In genomic region chr7:141976524-141977245, GRCh38 we compare ENCODE assay signal across 9 cellular contexts. TPM values are rescaled to one million over a fixed set of nuclear protein-coding genes. Genes with fewer than 3 reads are reported as not detected.
DNase-seq lines count a peak whose midpoint lies in the region; ATAC-seq and TF ChIP-seq lines count a peak whose summit lies in the region.
"Had no signal": no experiment of that assay in that cellular context is flagged by ENCODE, and none has a peak within 500 bp of the region (broad histone marks: within the 10 kb centered on the region; RNA-seq: fewer than 3 reads in every experiment).

No MANE protein-coding gene starts in this region.

- H3K27ac Mint-ChIP-seq in GM23338 (no peak overlapping the region), mesothelial cell of epicardium (no peak overlapping the region)
- no peak overlapping the region for H3K27ac Mint-ChIP-seq in activated naive CD8-positive, alpha-beta T cell

- H3K4me3 Mint-ChIP-seq in GM23338, result peak overlapping the region; percentile 12; the same call in 1 of the 3 replicates
- H3K4me3 Mint-ChIP-seq in activated naive CD8-positive, alpha-beta T cell, result peak overlapping the region; percentile 65
- peak overlapping the region; percentile 67 for H3K4me3 Mint-ChIP-seq in mesothelial cell of epicardium

- in situ Hi-C loops in GM13977 (cut with MboI; ENCODE audit: low pct_unique_long_range_greater_than_20kb, low sequenced_read_pairs, unreplicated experiment), result no loop called here

- no peaks in the 10 kb centered on the region for H3K4me1 ChIP-seq in GM23338 (ENCODE audit: insufficient read depth)

- peak; percentile 78 for TF ChIP-seq CTCF in C4-2B (conservative IDR thresholded peaks at IDR 0.05)
- no peak for TF ChIP-seq CTCF in GM23338 (conservative IDR thresholded peaks at IDR 0.05; ENCODE audit: low read depth in 2 of 2)
- no peak for TF ChIP-seq CTCF in mesothelial cell of epicardium (IDR thresholded peaks at IDR 0.05; ENCODE audit: unreplicated experiment)
- no peak for TF ChIP-seq CTCF in GM13977 (IDR thresholded peaks at IDR 0.05; ENCODE audit: extremely low read depth, insufficient read depth, missing control alignments)

- H3K27me3 ChIP-seq in GM23338 (ENCODE audit: insufficient read depth), result no peaks in the 10 kb centered on the region

- H3K4me3 ChIP-seq in GM23338, result peak overlapping the region; percentile 15; the same call in 1 of the 2 replicates

- H3F3A ChIP-seq in GM23338 (replicated peaks; ENCODE audit: low read depth), result no peaks in the 10 kb centered on the region

- H3K9me3 Mint-ChIP-seq in GM23338 (peaks cover 7% of the 10 kb centered on the region; the same call in 2 of the 3 replicates), mesothelial cell of epicardium (no peaks in the 10 kb centered on the region)
- H3K9me3 Mint-ChIP-seq in activated naive CD8-positive, alpha-beta T cell (ENCODE audit: low read depth), result peaks cover 4% of the 10 kb centered on the region

- H3K36me3 Mint-ChIP-seq in GM23338 (ENCODE audit: low read depth) (no peaks in the 10 kb centered on the region), mesothelial cell of epicardium (no peaks in the 10 kb centered on the region)
- peaks cover 2% of the 10 kb centered on the region for H3K36me3 Mint-ChIP-seq in activated naive CD8-positive, alpha-beta T cell

- no peaks in the 10 kb centered on the region for H3K36me3 ChIP-seq in GM23338 (ENCODE audit: insufficient read depth)

- no peaks in the 10 kb centered on the region for H3K79me2 ChIP-seq in GM23338 (replicated peaks; ENCODE audit: insufficient read depth)

- no peak overlapping the region; the same call in 1 of the 2 replicates for H3K4me2 ChIP-seq in GM23338

- ATAC-seq in GM23338 (peak; percentile 32), HG02870 (IDR thresholded peaks at IDR 0.05; ENCODE audit: unreplicated experiment) (no peak), HG02642 (IDR thresholded peaks at IDR 0.05; ENCODE audit: poor library complexity, unreplicated experiment) (no peak)

- H4K20me1 ChIP-seq in GM23338 (replicated peaks; ENCODE audit: insufficient read depth), result no peaks in the 10 kb centered on the region

- peak overlapping the region; percentile 9; the same call in 1 of the 2 replicates for H2AFZ ChIP-seq in GM23338

- H3K4me1 Mint-ChIP-seq in GM23338 (peaks cover 6% of the 10 kb centered on the region; the same call in 2 of the 3 replicates), mesothelial cell of epicardium (peaks cover 3% of the 10 kb centered on the region)
- peaks cover 20% of the 10 kb centered on the region for H3K4me1 Mint-ChIP-seq in activated naive CD8-positive, alpha-beta T cell (ENCODE audit: low read depth)

- H3K27ac ChIP-seq in C4-2B, result no peak overlapping the region
- H3K27ac ChIP-seq in GM23338 (ENCODE audit: low read depth), result no peak overlapping the region

- H3K27me3 Mint-ChIP-seq in GM23338 (ENCODE audit: insufficient read depth, low read depth, poor library complexity), result peaks cover 5% of the 10 kb centered on the region
- no peaks in the 10 kb centered on the region for H3K27me3 Mint-ChIP-seq in activated naive CD8-positive, alpha-beta T cell
- H3K27me3 Mint-ChIP-seq in mesothelial cell of epicardium (ENCODE audit: low read depth), result peaks cover 20% of the 10 kb centered on the region

- DNase-seq in GM23338 (ENCODE audit: low spot score) (no peak), mesothelial cell of epicardium (ENCODE audit: low spot score in 2 of 2, unreplicated experiment in 2 of 2) (no peak), GM13977 (ENCODE audit: low spot score) (no peak), mesenteric fat pad (ENCODE audit: low spot score) (no peak)

- H3K9me2 ChIP-seq in GM23338 (ENCODE audit: insufficient read depth), result no peaks in the 10 kb centered on the region

TF ChIP-seq in GM23338, 12 proteins besides CTCF, POLR2A, EP300 and RAD21 (continues in another document):
- no peak for TF ChIP-seq ZNF331 (CRISPR knock-in tag; IDR thresholded peaks at IDR 0.05; ENCODE audit: low read depth)
- no peak for TF ChIP-seq EZH2phosphoT487 (IDR thresholded peaks at IDR 0.05; ENCODE audit: unreplicated experiment)
- no peak for TF ChIP-seq NANOG (IDR thresholded peaks at IDR 0.05; ENCODE audit: borderline replicate concordance)
- TF ChIP-seq POLR2AphosphoS5 (IDR thresholded peaks at IDR 0.05; ENCODE audit: low read depth), result no peak
- TF ChIP-seq CREB1 (CRISPR knock-in tag; IDR thresholded peaks at IDR 0.05; ENCODE audit: low read depth), result no peak
- no peak for TF ChIP-seq STAT1 (IDR thresholded peaks at IDR 0.05; ENCODE audit: unreplicated experiment)
- no peak for TF ChIP-seq REST (IDR thresholded peaks at IDR 0.05; ENCODE audit: unreplicated experiment)
- TF ChIP-seq ETS1 (IDR thresholded peaks at IDR 0.05), result no peak
- no peak for TF ChIP-seq EZH2 (IDR thresholded peaks at IDR 0.05; ENCODE audit: low read depth, unreplicated experiment)
- no peak for TF ChIP-seq JUNB (IDR thresholded peaks at IDR 0.05; ENCODE audit: unreplicated experiment)
- TF ChIP-seq ZNF114 (CRISPR knock-in tag; IDR thresholded peaks at IDR 0.05), result no peak

RNA-seq across cellular contexts. Expression of gene TAS2R38, which starts 3.1 kb away (rescaled TPM):
- 0.24 TPM in 1 of 2 replicates, not detected in the other for total RNA-seq in GM23338 (2014; rRNA removed; shearing (Covaris generic))
- 0.31 TPM in 1 of 2 replicates, not detected in the other for polyA plus RNA-seq in GM23338 (2016; fragmentation: Nextera tagmentation; extraction: Ambion mirVana)
- total RNA-seq in mesothelial cell of epicardium (not detected in 3 replicates), mesenteric fat pad (not detected)
- total RNA-seq: renal cortical epithelial cell had no signal

RNA-seq across cellular contexts. Expression of gene MGAM, which starts 19.0 kb away (rescaled TPM):
- total RNA-seq in GM23338 (2014; rRNA removed; shearing (Covaris generic)), result 0.03 and 0.23 TPM in 2 replicates
- 0.29 TPM in 1 of 2 replicates, not detected in the other for polyA plus RNA-seq in GM23338 (2016; fragmentation: Nextera tagmentation; extraction: Ambion mirVana)
- total RNA-seq in mesothelial cell of epicardium, result 0.75 to 0.96 TPM (median 0.95 TPM) in 3 replicates
- total RNA-seq in mesenteric fat pad, result 17.0 TPM

RNA-seq across cellular contexts. Expression of gene CLEC5A, which starts 29.9 kb away (rescaled TPM):
- total RNA-seq in GM23338 (2014; rRNA removed; shearing (Covaris generic)), result not detected in 2 replicates
- polyA plus RNA-seq in GM23338 (2016; fragmentation: Nextera tagmentation; extraction: Ambion mirVana), result not detected in 2 replicates
- total RNA-seq in mesothelial cell of epicardium (not detected in 3 replicates), mesenteric fat pad (2.6 TPM)
- total RNA-seq: renal cortical epithelial cell had no signal

Comparison
In these comparisons a context has a peak if more than half of its experiments do, and no peak if none do; other contexts are left out.
1. H3K4me3 Mint-ChIP-seq: peak in every context shown above with its lines; median percentile 67 in mesothelial cell of epicardium; 65 in activated naive CD8-positive, alpha-beta T cell; 12 in GM23338.